ENCODE assay signal across 19 cellular contexts in the genomic region with DNA sequence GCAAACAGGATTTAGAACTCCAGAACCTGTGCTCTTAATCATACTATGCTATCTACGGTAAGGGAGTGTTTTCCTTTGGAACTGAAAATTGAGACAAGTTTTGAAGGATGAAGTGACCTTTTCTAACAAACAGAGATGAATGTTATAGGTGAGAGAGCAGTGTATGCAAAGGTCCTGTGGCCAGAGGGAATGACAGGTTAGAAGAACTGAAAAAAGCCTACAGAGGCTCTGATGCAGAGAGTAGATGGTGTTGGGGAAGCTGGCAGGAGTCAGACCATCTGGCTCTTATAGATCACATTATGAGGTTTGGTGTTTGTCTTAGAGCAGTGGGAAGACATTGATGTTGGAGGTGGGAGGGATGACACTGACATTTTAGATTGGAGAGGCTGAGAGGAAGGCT. TPM values are rescaled to one million over a fixed set of nuclear protein-coding genes. Genes with fewer than 3 reads are reported as not detected.
A peak's percentile ranks its signal among the peaks of the same experiment; 100 is the strongest.
DNase-seq lines count a peak whose midpoint lies in the region; ATAC-seq lines count a peak whose summit lies in the region.
"Had no signal": no experiment of that assay in that cellular context is flagged by ENCODE, and none has a peak within 500 bp of the region (broad histone marks: within the 10 kb centered on the region; RNA-seq: fewer than 3 reads in every experiment).

No MANE protein-coding gene starts in this region.

- H3K36me3 Mint-ChIP-seq in activated naive CD4-positive, alpha-beta T cell treated with anti-CD3 and anti-CD28 coated beads, Interleukin-2, amount 50 U/mL, for 24 hours = peaks cover 5% of the 10 kb centered on the region
- H3K36me3 Mint-ChIP-seq in activated naive CD4-positive, alpha-beta T cell treated with anti-CD3 and anti-CD28 coated beads, Interleukin-2, amount 50 U/mL, for 72 hours = peaks cover 6 to 7% of the 10 kb centered on the region in 2 donors
- peaks cover 2% of the 10 kb centered on the region for H3K36me3 Mint-ChIP-seq in T-helper 17 cell (ENCODE audit: low read depth)
- peaks cover 0 to 4% (median 0%) of the 10 kb centered on the region in 3 donors for H3K36me3 Mint-ChIP-seq in immature natural killer cell

- no peak overlapping the region for H3K9ac ChIP-seq in skeletal muscle satellite cell (ENCODE audit: low read depth, low read length)

- H3K36me3 ChIP-seq in skeletal muscle satellite cell (ENCODE audit: insufficient read depth, low read length) = peaks cover 3% of the 10 kb centered on the region
- H3K36me3 ChIP-seq: colonic mucosa had no signal

- intact Hi-C loops in right cardiac atrium (cut with DNase I) (no loop called here), Right ventricle myocardium superior (cut with DNase I) (no loop called here)

- H3K4me1 ChIP-seq in skeletal muscle satellite cell (ENCODE audit: control insufficient read depth, insufficient read depth, low read length) (peaks cover 12% of the 10 kb centered on the region), right cardiac atrium (ENCODE audit: control insufficient read depth, insufficient read depth, low read length) (peaks cover 6% of the 10 kb centered on the region)

- 94% methylated on average over 1 of the region's 1 CpG for WGBS in right cardiac atrium

- no peak for ATAC-seq in activated naive CD4-positive, alpha-beta T cell treated with anti-CD3 and anti-CD28 coated beads, Interleukin-2, amount 50 U/mL, for 72 hours
- ATAC-seq in T-helper 17 cell (no peak), right cardiac atrium (no peak), Right ventricle myocardium superior (ENCODE audit: poor library complexity) (no peak), GM19351 (IDR thresholded peaks at IDR 0.05; ENCODE audit: unreplicated experiment) (no peak)
- ATAC-seq: foreskin keratinocyte; stimulated activated naive B cell treated with anti-CD40 and anti-IgM and Interleukin-4, amounts not matched to agents 10 μg/mL and 1 μg/mL and 100 μg/mL, for 72 hours had no signal

- no peak overlapping the region for H3K27ac Mint-ChIP-seq in activated naive CD4-positive, alpha-beta T cell treated with anti-CD3 and anti-CD28 coated beads, Interleukin-2, amount 50 U/mL, for 24 hours
- H3K27ac Mint-ChIP-seq in activated naive CD4-positive, alpha-beta T cell treated with anti-CD3 and anti-CD28 coated beads, Interleukin-2, amount 50 U/mL, for 72 hours = no peak overlapping the region
- H3K27ac Mint-ChIP-seq in T-helper 17 cell = peak overlapping the region; percentile 81
- no peak overlapping the region for H3K27ac Mint-ChIP-seq in immature natural killer cell
- H3K27ac Mint-ChIP-seq: stimulated activated naive B cell treated with anti-CD40 and anti-IgM and Interleukin-4, amounts not matched to agents 10 μg/mL and 1 μg/mL and 100 μg/mL, for 72 hours; T-helper 1 cell treated with Interleukin-12 subunit alpha and Interleukin-12 subunit beta and Interleukin-4 antibody, amounts not matched to agents 30 μg/mL and 1 μg/mL, for 36 hours had no signal

- peak overlapping the region; percentile 3 for H3K4me3 Mint-ChIP-seq in activated naive CD4-positive, alpha-beta T cell treated with anti-CD3 and anti-CD28 coated beads, Interleukin-2, amount 50 U/mL, for 24 hours
- H3K4me3 Mint-ChIP-seq in T-helper 17 cell = peak overlapping the region; percentile 69
- H3K4me3 Mint-ChIP-seq in immature natural killer cell = peak overlapping the region in 4 of 5 donors; percentile 5 to 98 (median 64)

- H3K27me3 ChIP-seq in skeletal muscle satellite cell (ENCODE audit: control insufficient read depth, insufficient read depth, low read length) = no peaks in the 10 kb centered on the region
- no peaks in the 10 kb centered on the region for H3K27me3 ChIP-seq in right cardiac atrium (ENCODE audit: control insufficient read depth, insufficient read depth)
- H3K27me3 ChIP-seq: colonic mucosa, foreskin keratinocyte had no signal

- H3K27me3 Mint-ChIP-seq in activated naive CD4-positive, alpha-beta T cell treated with anti-CD3 and anti-CD28 coated beads, Interleukin-2, amount 50 U/mL, for 24 hours = no peaks in the 10 kb centered on the region
- H3K27me3 Mint-ChIP-seq in T-helper 17 cell (peaks cover 4% of the 10 kb centered on the region), immature natural killer cell (ENCODE audit: low read depth in 3 of 3) (peaks cover 0 to 6% (median 1%) of the 10 kb centered on the region in 3 donors)
- H3K27me3 Mint-ChIP-seq: stimulated activated naive B cell treated with anti-CD40 and anti-IgM and Interleukin-4, amounts not matched to agents 10 μg/mL and 1 μg/mL and 100 μg/mL, for 72 hours had no signal

- peaks cover 27% of the 10 kb centered on the region for H3K4me1 Mint-ChIP-seq in activated naive CD4-positive, alpha-beta T cell treated with anti-CD3 and anti-CD28 coated beads, Interleukin-2, amount 50 U/mL, for 24 hours
- H3K4me1 Mint-ChIP-seq in T-helper 17 cell = peaks cover 23% of the 10 kb centered on the region
- H3K4me1 Mint-ChIP-seq in immature natural killer cell = peaks cover 33 to 45% of the 10 kb centered on the region in 2 donors

- H3K9me3 Mint-ChIP-seq in activated naive CD4-positive, alpha-beta T cell treated with anti-CD3 and anti-CD28 coated beads, Interleukin-2, amount 50 U/mL, for 24 hours = no peaks in the 10 kb centered on the region
- H3K9me3 Mint-ChIP-seq in activated naive CD4-positive, alpha-beta T cell treated with anti-CD3 and anti-CD28 coated beads, Interleukin-2, amount 50 U/mL, for 72 hours = peaks cover 0 to 7% of the 10 kb centered on the region in 2 donors
- no peaks in the 10 kb centered on the region for H3K9me3 Mint-ChIP-seq in immature natural killer cell
- H3K9me3 Mint-ChIP-seq: stimulated activated naive B cell treated with anti-CD40 and anti-IgM and Interleukin-4, amounts not matched to agents 10 μg/mL and 1 μg/mL and 100 μg/mL, for 72 hours had no signal

- peak overlapping the region; percentile 82 for H3K4me2 ChIP-seq in skeletal muscle satellite cell (ENCODE audit: low read length)

- H3K4me3 ChIP-seq in skeletal muscle satellite cell (ENCODE audit: low read length) (no peak overlapping the region), right cardiac atrium (ENCODE audit: low read length) (no peak overlapping the region)

- no peak overlapping the region for H3K27ac ChIP-seq in right cardiac atrium (ENCODE audit: low read length)
- H3K27ac ChIP-seq: colonic mucosa, foreskin keratinocyte had no signal

- no peak for DNase-seq in activated naive CD4-positive, alpha-beta T cell treated with anti-CD3 and anti-CD28 coated beads, Interleukin-2, amount 50 U/mL, for 72 hours (ENCODE audit: low spot score in 2 of 2)
- DNase-seq in T-helper 17 cell (no peak), immature natural killer cell (no peak), right cardiac atrium (no peak), Right ventricle myocardium superior (no peak)
- DNase-seq: activated gamma-delta T cell treated with Interleukin-2 at 50 U/mL for 16 hours; colonic mucosa; DMS79; foreskin keratinocyte; H7; Karpas-422; NCI-H1417 treated with DMSO at 0.1 percent for 48 hours; NK-92 treated with Interleukin-12 subunit alpha and Interleukin-12 subunit beta, amount 100 ng/mL, for 24 hours; stimulated activated CD4-positive, alpha-beta T cell treated with anti-CD3 and anti-CD28 coated beads, Interleukin-15, amount 100 ng/mL, for 24 hours; stimulated activated naive B cell treated with anti-CD40 and anti-IgM and Interleukin-4, amounts not matched to agents 10 μg/mL and 1 μg/mL and 100 μg/mL, for 72 hours had no signal

- H3K9me3 ChIP-seq in T-helper 17 cell (ENCODE audit: control insufficient read depth, low read length, poor library complexity, severe bottlenecking) = no peaks in the 10 kb centered on the region
- H3K9me3 ChIP-seq in skeletal muscle satellite cell (replicated peaks; ENCODE audit: low read length) = no peaks in the 10 kb centered on the region
- no peaks in the 10 kb centered on the region for H3K9me3 ChIP-seq in right cardiac atrium (ENCODE audit: control insufficient read depth, low read length)
- H3K9me3 ChIP-seq: colonic mucosa had no signal

RNA-seq across cellular contexts. Expression of gene PCCA, which starts 2.0 kb away (rescaled TPM):
- total RNA-seq in activated naive CD4-positive, alpha-beta T cell treated with anti-CD3 and anti-CD28 coated beads, Interleukin-2, amount 50 U/mL, for 72 hours = 10 to 100 TPM; 10.9 to 12.6 TPM
- 10 to 100 TPM in 1 of 2 donors, 1 to 10 TPM in 1; 9.9 to 10.7 TPM for total RNA-seq in T-helper 17 cell
- 10 to 100 TPM in 2 of 3 donors, 1 to 10 TPM in 1; 7.9 to 14.0 (median 11.4) TPM for polyA plus RNA-seq in immature natural killer cell
- total RNA-seq in skeletal muscle satellite cell (2012; rRNA removed) = 10.9 and 14.2 TPM in 2 replicates
- total RNA-seq in right cardiac atrium = 10 to 100 TPM; 49.6 to 56.2 (median 55.3) TPM
- polyA plus RNA-seq in right cardiac atrium = 35.6 TPM
- total RNA-seq in Right ventricle myocardium superior = 65.6 TPM

Comparison
In these comparisons a context has a peak if more than half of its experiments do, and no peak if none do; other contexts are left out.
1. H3K4me3 Mint-ChIP-seq: peak in every context shown above with its lines; median percentile 69 in T-helper 17 cell; 64 in immature natural killer cell; 3 in activated naive CD4-positive, alpha-beta T cell treated with anti-CD3 and anti-CD28 coated beads, Interleukin-2, amount 50 U/mL, for 24 hours.